In genomic region chr17:68383443-68384321, GRCh38 we compare ENCODE assay signal across 9 cellular contexts.
DNase-seq lines count a peak whose midpoint lies in the region; ATAC-seq and FAIRE-seq lines count a peak whose summit lies in the region.
"Had no signal": no experiment of that assay in that cellular context is flagged by ENCODE, and none has a peak within 500 bp of the region (broad histone marks: within the 10 kb centered on the region; RNA-seq: fewer than 3 reads in every experiment).

No MANE protein-coding gene starts in this region.

- no peaks in the 10 kb centered on the region for H3K36me3 Mint-ChIP-seq in activated CD8-positive, alpha-beta T cell treated with anti-CD3 and anti-CD28 coated beads, Interleukin-2, amount 10 ng/mL, durations not matched to agents 7 days and 5 days (ENCODE audit: low read depth)
- peaks cover 6% of the 10 kb centered on the region for H3K36me3 Mint-ChIP-seq in stimulated activated effector memory CD8-positive, alpha-beta T cell treated with anti-CD3 and anti-CD28 coated beads, Interleukin-12 subunit alpha, Interleukin-12 subunit beta, amount 100 ng/mL, for 72 hours
- H3K36me3 Mint-ChIP-seq: naive B cell had no signal

- peak; percentile 89 for ATAC-seq in activated CD8-positive, alpha-beta T cell treated with anti-CD3 and anti-CD28 coated beads, Interleukin-2, amount 10 ng/mL, durations not matched to agents 7 days and 5 days
- ATAC-seq in stimulated activated effector memory CD8-positive, alpha-beta T cell treated with anti-CD3 and anti-CD28 coated beads, Interleukin-12 subunit alpha, Interleukin-12 subunit beta, amount 100 ng/mL, for 72 hours: peak; percentile 63

- POLR2A ChIA-PET in activated CD8-positive, alpha-beta T cell treated with anti-CD3 and anti-CD28 coated beads, Interleukin-2, amount 10 ng/mL, durations not matched to agents 7 days and 5 days (lab: Charles Lee): interaction anchor here (0.8 kb wide), 1 partner anchor 93 kb away, joined by 3 read pairs; the partner anchor contains the start of gene SLC16A6

- H3K9me3 Mint-ChIP-seq in activated CD8-positive, alpha-beta T cell treated with anti-CD3 and anti-CD28 coated beads, Interleukin-2, amount 10 ng/mL, durations not matched to agents 7 days and 5 days (ENCODE audit: insufficient read depth): no peaks in the 10 kb centered on the region
- H3K9me3 Mint-ChIP-seq in stimulated activated effector memory CD8-positive, alpha-beta T cell treated with anti-CD3 and anti-CD28 coated beads, Interleukin-12 subunit alpha, Interleukin-12 subunit beta, amount 100 ng/mL, for 72 hours: no peaks in the 10 kb centered on the region
- H3K9me3 Mint-ChIP-seq: naive B cell had no signal

- H3K4me1 Mint-ChIP-seq in activated CD8-positive, alpha-beta T cell treated with anti-CD3 and anti-CD28 coated beads, Interleukin-2, amount 10 ng/mL, durations not matched to agents 7 days and 5 days (ENCODE audit: low read depth): peaks cover 34% of the 10 kb centered on the region
- H3K4me1 Mint-ChIP-seq in stimulated activated effector memory CD8-positive, alpha-beta T cell treated with anti-CD3 and anti-CD28 coated beads, Interleukin-12 subunit alpha, Interleukin-12 subunit beta, amount 100 ng/mL, for 72 hours: peaks cover 38% of the 10 kb centered on the region
- H3K4me1 Mint-ChIP-seq: naive B cell had no signal

- peak; percentile 38 for DNase-seq in SKM-1 treated with dmso at 0.1 percent for 144 hours (lab: John Stamatoyannopoulos, UW; ENCODE audit: unreplicated experiment)
- DNase-seq in SKM-1 (lab: John Stamatoyannopoulos, UW; ENCODE audit: unreplicated experiment): no peak
- peak; percentile 65 for DNase-seq in activated CD8-positive, alpha-beta T cell treated with anti-CD3 and anti-CD28 coated beads, Interleukin-2, amount 10 ng/mL, durations not matched to agents 7 days and 5 days
- peak; percentile 87 for DNase-seq in glomerular visceral epithelial cell (ENCODE audit: extremely low spot score)
- DNase-seq in stimulated activated effector memory CD8-positive, alpha-beta T cell treated with anti-CD3 and anti-CD28 coated beads, Interleukin-12 subunit alpha, Interleukin-12 subunit beta, amount 100 ng/mL, for 72 hours (ENCODE audit: low spot score in 2 of 2): no peak
- no peak for DNase-seq in NCI-H69 (lab: John Stamatoyannopoulos, UW)
- no peak for DNase-seq in frontal cortex (ENCODE audit: low spot score in 2 of 2)
- DNase-seq in NCI-H2171 (lab: John Stamatoyannopoulos, UW): no peak
- DNase-seq: naive B cell had no signal

- H3K27ac Mint-ChIP-seq in activated CD8-positive, alpha-beta T cell treated with anti-CD3 and anti-CD28 coated beads, Interleukin-2, amount 10 ng/mL, durations not matched to agents 7 days and 5 days: peak overlapping the region; percentile 71
- H3K27ac Mint-ChIP-seq in stimulated activated effector memory CD8-positive, alpha-beta T cell treated with anti-CD3 and anti-CD28 coated beads, Interleukin-12 subunit alpha, Interleukin-12 subunit beta, amount 100 ng/mL, for 72 hours: peak overlapping the region; percentile 56
- H3K27ac Mint-ChIP-seq: naive B cell had no signal

- CTCF ChIA-PET in activated CD8-positive, alpha-beta T cell treated with anti-CD3 and anti-CD28 coated beads, Interleukin-2, amount 10 ng/mL, durations not matched to agents 7 days and 5 days (lab: Charles Lee): interaction anchor here (0.8 to 4.6 kb wide), 5 partner anchors 15 to 49 kb away, joined by 3 to 20 read pairs (median 4); no protein-coding TSS in a partner anchor

- H3K27me3 Mint-ChIP-seq in activated CD8-positive, alpha-beta T cell treated with anti-CD3 and anti-CD28 coated beads, Interleukin-2, amount 10 ng/mL, durations not matched to agents 7 days and 5 days (ENCODE audit: low read depth): no peaks in the 10 kb centered on the region

- peak overlapping the region; percentile 42 for H3K4me3 Mint-ChIP-seq in activated CD8-positive, alpha-beta T cell treated with anti-CD3 and anti-CD28 coated beads, Interleukin-2, amount 10 ng/mL, durations not matched to agents 7 days and 5 days
- H3K4me3 Mint-ChIP-seq in stimulated activated effector memory CD8-positive, alpha-beta T cell treated with anti-CD3 and anti-CD28 coated beads, Interleukin-12 subunit alpha, Interleukin-12 subunit beta, amount 100 ng/mL, for 72 hours: peak overlapping the region; percentile 27
- H3K4me3 Mint-ChIP-seq: naive B cell had no signal

- FAIRE-seq in frontal cortex (lab: Jason Lieb, UNC): no peak

Comparison
In these comparisons a context has a peak if more than half of its experiments do, and no peak if none do; other contexts are left out.
1. DNase-seq: peak in SKM-1 treated with dmso at 0.1 percent for 144 hours (single experiment), activated CD8-positive, alpha-beta T cell treated with anti-CD3 and anti-CD28 coated beads, Interleukin-2, amount 10 ng/mL, durations not matched to agents 7 days and 5 days (single experiment) and glomerular visceral epithelial cell (single experiment); none in SKM-1 (single experiment), stimulated activated effector memory CD8-positive, alpha-beta T cell treated with anti-CD3 and anti-CD28 coated beads, Interleukin-12 subunit alpha, Interleukin-12 subunit beta, amount 100 ng/mL, for 72 hours (0 of 2), NCI-H69 (single experiment), frontal cortex (0 of 2) and NCI-H2171 (single experiment).